ENCODE assay signal across 10 cellular contexts in genomic region chr1:30759718-30760281, GRCh38. TPM values are rescaled to one million over a fixed set of nuclear protein-coding genes. Genes with fewer than 3 reads are reported as not detected.
DNase-seq lines count a peak whose midpoint lies in the region; ATAC-seq, FAIRE-seq and TF ChIP-seq lines count a peak whose summit lies in the region.
"Had no signal": no experiment of that assay in that cellular context is flagged by ENCODE, and none has a peak within 500 bp of the region (broad histone marks: within the 10 kb centered on the region; RNA-seq: fewer than 3 reads in every experiment).

No MANE protein-coding gene starts in this region.

- H3K4me3 ChIP-seq in GM08714 (ENCODE audit: low read length) (peak overlapping the region; percentile 10; the same call in 1 of the 2 replicates), neural progenitor cell (no peak overlapping the region), gastroesophageal sphincter (no peak overlapping the region)

- no peaks in the 10 kb centered on the region for H3K36me3 ChIP-seq in neural progenitor cell
- H3K36me3 ChIP-seq in gastroesophageal sphincter: no peaks in the 10 kb centered on the region

- peaks cover 3% of the 10 kb centered on the region for H3K27me3 Mint-ChIP-seq in neural progenitor cell (ENCODE audit: insufficient read depth, low read depth)

- H3K4me1 Mint-ChIP-seq in neural progenitor cell: peaks cover 36% of the 10 kb centered on the region

- no peak for TF ChIP-seq EP300 in gastroesophageal sphincter (IDR thresholded peaks at IDR 0.05)

- H3K79me2 ChIP-seq in neural progenitor cell (ENCODE audit: low read depth): no peaks in the 10 kb centered on the region

- H3K4me3 Mint-ChIP-seq in neural progenitor cell: no peak overlapping the region

- WGBS in gastroesophageal sphincter (ENCODE audit: low coverage in 1 of 2), 2 donors: 68 to 92% methylated on average over 3 to 7 of the region's 13 CpGs

- peaks cover 19% of the 10 kb centered on the region for H3K4me1 ChIP-seq in neural progenitor cell
- H3K4me1 ChIP-seq in gastroesophageal sphincter: peaks cover 0 to 34% (median 0%) of the 10 kb centered on the region in 3 donors

- DNase-seq in RCC 7860 (ENCODE audit: low spot score): peak; percentile 44
- peak; percentile 72 for DNase-seq in activated gamma-delta T cell treated with Interleukin-2 at 50 U/mL for 16 hours
- DNase-seq in neural progenitor cell (ENCODE audit: low spot score): no peak
- no peak for DNase-seq in NCI-H2107 treated with DMSO at 0.1 percent for 48 hours (lab: John Stamatoyannopoulos, UW; ENCODE audit: unreplicated experiment)
- no peak for DNase-seq in NCI-H69 (lab: John Stamatoyannopoulos, UW)
- no peak for DNase-seq in NCI-H2196 (lab: John Stamatoyannopoulos, UW; ENCODE audit: unreplicated experiment)
- DNase-seq: NCI-H1930 had no signal

- TF ChIP-seq POLR2A in gastroesophageal sphincter (IDR thresholded peaks at IDR 0.05): no peak

- no peak overlapping the region for H3K4me2 ChIP-seq in neural progenitor cell

- H3K27ac ChIP-seq in neural progenitor cell (no peak overlapping the region), gastroesophageal sphincter (no peak overlapping the region)

- TF ChIP-seq CTCF in neural progenitor cell (IDR thresholded peaks at IDR 0.05) (no peak), gastroesophageal sphincter (IDR thresholded peaks at IDR 0.05) (no peak)

- no peak overlapping the region for H3K9ac ChIP-seq in neural progenitor cell

- no peaks in the 10 kb centered on the region for H3K36me3 Mint-ChIP-seq in neural progenitor cell

- no peak overlapping the region for H2AFZ ChIP-seq in neural progenitor cell (replicated peaks)

- no peaks in the 10 kb centered on the region for H4K20me1 ChIP-seq in neural progenitor cell (ENCODE audit: low read depth)

- H3K9me3 ChIP-seq in neural progenitor cell (ENCODE audit: low read depth) (no peaks in the 10 kb centered on the region), gastroesophageal sphincter (no peaks in the 10 kb centered on the region)

- no peak for ATAC-seq in gastroesophageal sphincter

- no peaks in the 10 kb centered on the region for H3F3A ChIP-seq in neural progenitor cell (ENCODE audit: low read depth)

- no peak for FAIRE-seq in RCC 7860 (lab: Jason Lieb, UNC)

- peaks cover 5% of the 10 kb centered on the region for H3K9me3 Mint-ChIP-seq in neural progenitor cell

- peak overlapping the region; percentile 58 for H3K27ac Mint-ChIP-seq in neural progenitor cell

- no peaks in the 10 kb centered on the region for H3K27me3 ChIP-seq in neural progenitor cell
- H3K27me3 ChIP-seq in gastroesophageal sphincter: peaks cover 5% of the 10 kb centered on the region

RNA-seq across cellular contexts. Expression of gene LAPTM5, which starts 2.2 kb away (rescaled TPM):
- total RNA-seq in neural progenitor cell (ENCODE audit: low replicate concordance): not detected in 2 replicates
- total RNA-seq in gastroesophageal sphincter: 10 to 100 TPM in 3 of 4 donors, 1 to 10 TPM in 1; 8.9 to 75.4 (median 40.4) TPM

RNA-seq across cellular contexts. Expression of gene MATN1, which starts 36.4 kb away (rescaled TPM):
- 0.09 TPM in 1 of 2 replicates, not detected in the other for total RNA-seq in neural progenitor cell (ENCODE audit: low replicate concordance)
- not detected for total RNA-seq in gastroesophageal sphincter
- total RNA-seq: cardiac septum had no signal

Comparison
In these comparisons a context has a peak if more than half of its experiments do, and no peak if none do; other contexts are left out.
1. DNase-seq: peak in RCC 7860 (single experiment) and activated gamma-delta T cell treated with Interleukin-2 at 50 U/mL for 16 hours (single experiment); none in neural progenitor cell (single experiment), NCI-H2107 treated with DMSO at 0.1 percent for 48 hours (single experiment), NCI-H69 (single experiment) and NCI-H2196 (single experiment).